14 cellular contexts compared by ENCODE assay signal in genomic region chr20:2973574-2973973, GRCh38.
DNase-seq lines count a peak whose midpoint lies in the region; ATAC-seq and TF ChIP-seq lines count a peak whose summit lies in the region.
"Had no signal": no experiment of that assay in that cellular context is flagged by ENCODE, and none has a peak within 500 bp of the region (broad histone marks: within the 10 kb centered on the region; RNA-seq: fewer than 3 reads in every experiment).

No MANE protein-coding gene starts in this region.

- H3K27ac Mint-ChIP-seq in WTC11 (0 out of 2 replicates have a peak overlapping the region, but pooled peaks have one; percentile 15), progenitor cell of endocrine pancreas (peak overlapping the region; percentile 24)
- H3K27ac Mint-ChIP-seq: CD8-positive, alpha-beta memory T cell had no signal

- no peak overlapping the region for H2BK5ac ChIP-seq in mesendoderm (ENCODE audit: low read length)

- H3K4me3 Mint-ChIP-seq in WTC11 (no peak overlapping the region), progenitor cell of endocrine pancreas (ENCODE audit: low read depth) (no peak overlapping the region)
- H3K4me3 Mint-ChIP-seq: CD8-positive, alpha-beta memory T cell had no signal

- H4K5ac ChIP-seq in mesendoderm (ENCODE audit: low read length): no peak overlapping the region

- H3K4me3 ChIP-seq in HEK293 (ENCODE audit: low read depth, low read length) (no peak overlapping the region), mesendoderm (ENCODE audit: low read length) (no peak overlapping the region)

- no peaks in the 10 kb centered on the region for H3K9me3 ChIP-seq in HEK293 (ENCODE audit: control insufficient read depth, insufficient read depth, low read depth, low read length)
- H3K9me3 ChIP-seq: Caco-2 had no signal

- H2BK120ac ChIP-seq in mesendoderm (ENCODE audit: low read depth, low read length): no peak overlapping the region

- H3K4me2 ChIP-seq in mesendoderm (ENCODE audit: low read length): no peak overlapping the region

- no CpG with 5 or more reads among the region's 3 CpGs for WGBS in mesendoderm (ENCODE audit: extremely low coverage, insufficient coverage, low lambda C conversion rate)

- no peak overlapping the region for H2AK5ac ChIP-seq in mesendoderm (ENCODE audit: low read length)

- no peaks in the 10 kb centered on the region for H3K79me2 ChIP-seq in mesendoderm (ENCODE audit: control insufficient read depth, insufficient read depth, low read length)

- H3K36me3 Mint-ChIP-seq in WTC11 (no peaks in the 10 kb centered on the region), progenitor cell of endocrine pancreas (ENCODE audit: insufficient read depth) (peaks cover 11% of the 10 kb centered on the region)

- H3K27ac ChIP-seq in HEK293 (ENCODE audit: extremely low read depth, low read depth, low read length): no peak overlapping the region
- H3K27ac ChIP-seq in mesendoderm (ENCODE audit: low read depth, low read length): no peak overlapping the region
- H3K27ac ChIP-seq: HL-60 had no signal

- no peak overlapping the region for H3K56ac ChIP-seq in mesendoderm (ENCODE audit: low read length)

- H3K23ac ChIP-seq in mesendoderm (ENCODE audit: low read length): no peak overlapping the region

- POLR2A ChIA-PET in HEK293 (lab: Yijun Ruan, JAX): interaction anchor here (0.7 kb wide), 1 partner anchor 97 kb away, joined by 4 read pairs; no protein-coding TSS in a partner anchor
- POLR2A ChIA-PET in WTC11 (lab: Charles Lee): interaction anchor here (0.7 kb wide), 1 partner anchor 716 kb away, joined by 3 read pairs; no protein-coding TSS in a partner anchor

- peaks cover 7% of the 10 kb centered on the region for H3K4me1 Mint-ChIP-seq in WTC11
- no peaks in the 10 kb centered on the region for H3K4me1 Mint-ChIP-seq in progenitor cell of endocrine pancreas (ENCODE audit: low read depth)

- intact Hi-C loops in sciatic nerve (cut with DNase I): no loop called here

- H3K4me1 ChIP-seq in HEK293 (ENCODE audit: control insufficient read depth, insufficient read depth, low read length) (peaks cover 4% of the 10 kb centered on the region; the same call in 1 of the 2 replicates), mesendoderm (ENCODE audit: control insufficient read depth, low read depth, low read length) (no peaks in the 10 kb centered on the region)

- H3K27me3 ChIP-seq in mesendoderm (ENCODE audit: insufficient read depth, low read length, poor library complexity): no peaks in the 10 kb centered on the region

- CTCF ChIA-PET in HEK293 (lab: Yijun Ruan, JAX): interaction anchor here (0.6 kb wide), 1 partner anchor 20 kb away, joined by 3 read pairs; no protein-coding TSS in a partner anchor
- CTCF ChIA-PET in WTC11 (lab: Charles Lee): no interaction called here

- H3K36me3 ChIP-seq in HEK293 (ENCODE audit: control insufficient read depth in 2 of 2, insufficient read depth in 1 of 2, low read length in 2 of 2): peaks cover 6 to 10% of the 10 kb centered on the region in 2 experiments; a peak in 2 of 3 replicates
- no peaks in the 10 kb centered on the region for H3K36me3 ChIP-seq in mesendoderm (ENCODE audit: control insufficient read depth, insufficient read depth, low read length)

- H3K4ac ChIP-seq in mesendoderm (ENCODE audit: low read depth, low read length): no peak overlapping the region

- no peak overlapping the region for H2BK15ac ChIP-seq in mesendoderm (replicated peaks; ENCODE audit: low read depth)

- no peak overlapping the region for H4K8ac ChIP-seq in mesendoderm (ENCODE audit: low read depth, low read length)

- H3K27me3 Mint-ChIP-seq in WTC11 (ENCODE audit: low read depth) (no peaks in the 10 kb centered on the region), progenitor cell of endocrine pancreas (no peaks in the 10 kb centered on the region)
- H3K27me3 Mint-ChIP-seq: CD8-positive, alpha-beta memory T cell had no signal

- no peak overlapping the region for H3K18ac ChIP-seq in mesendoderm (ENCODE audit: low read length)

- H3K79me1 ChIP-seq in mesendoderm (ENCODE audit: low read length): peaks cover 2% of the 10 kb centered on the region

- no peak for ATAC-seq in WTC11
- no peak for ATAC-seq in HG03460 (IDR thresholded peaks at IDR 0.05; ENCODE audit: unreplicated experiment)
- no peak for ATAC-seq in sciatic nerve
- ATAC-seq in GM18502 (IDR thresholded peaks at IDR 0.05; ENCODE audit: poor library complexity, unreplicated experiment): no peak

- H3K9me3 Mint-ChIP-seq in WTC11: no peaks in the 10 kb centered on the region; the same call in 1 of the 2 replicates
- no peaks in the 10 kb centered on the region for H3K9me3 Mint-ChIP-seq in progenitor cell of endocrine pancreas (ENCODE audit: low read depth)
- H3K9me3 Mint-ChIP-seq: CD8-positive, alpha-beta memory T cell had no signal

- TF ChIP-seq CTCF in HEK293 (tag by site-specific recombination; IDR thresholded peaks at IDR 0.05) (no peak), WTC11 (IDR thresholded peaks at IDR 0.05) (no peak), progenitor cell of endocrine pancreas (IDR thresholded peaks at IDR 0.05; ENCODE audit: unreplicated experiment) (no peak)

- no peak for DNase-seq in WTC11 (ENCODE audit: low spot score)
- peak; percentile 67 for DNase-seq in mesendoderm
- DNase-seq in progenitor cell of endocrine pancreas (ENCODE audit: low spot score, unreplicated experiment): no peak
- DNase-seq in sciatic nerve (ENCODE audit: low spot score): no peak
- DNase-seq: CD8-positive, alpha-beta memory T cell; DND-41; GDM1; HCEC 1CT; IMR-90 had no signal

- H3K9ac ChIP-seq in mesendoderm (ENCODE audit: low read length): no peak overlapping the region

TF ChIP-seq in HEK293, 187 proteins besides CTCF, POLR2A, EP300 and RAD21:
- TF ChIP-seq ZNF2 (tag by site-specific recombination; IDR thresholded peaks at IDR 0.05) (no peak), ZNF362 (tag by site-specific recombination; IDR thresholded peaks at IDR 0.05) (0 out of 2 replicates have a peak, but pooled peaks have one; percentile 18)

TF ChIP-seq in WTC11, 78 proteins besides CTCF, POLR2A, EP300 and RAD21:
- TF ChIP-seq USF1 (CRISPR knock-in tag; IDR thresholded peaks at IDR 0.05) (0 out of 2 replicates have a peak, but pooled peaks have one; percentile 18), USF2 (CRISPR knock-in tag; IDR thresholded peaks at IDR 0.05) (peak; percentile 62), ZNF263 (CRISPR knock-in tag; IDR thresholded peaks at IDR 0.05; ENCODE audit: low read depth) (no peak)
